ENCODE assay signal across 20 cellular contexts in the genomic region with DNA sequence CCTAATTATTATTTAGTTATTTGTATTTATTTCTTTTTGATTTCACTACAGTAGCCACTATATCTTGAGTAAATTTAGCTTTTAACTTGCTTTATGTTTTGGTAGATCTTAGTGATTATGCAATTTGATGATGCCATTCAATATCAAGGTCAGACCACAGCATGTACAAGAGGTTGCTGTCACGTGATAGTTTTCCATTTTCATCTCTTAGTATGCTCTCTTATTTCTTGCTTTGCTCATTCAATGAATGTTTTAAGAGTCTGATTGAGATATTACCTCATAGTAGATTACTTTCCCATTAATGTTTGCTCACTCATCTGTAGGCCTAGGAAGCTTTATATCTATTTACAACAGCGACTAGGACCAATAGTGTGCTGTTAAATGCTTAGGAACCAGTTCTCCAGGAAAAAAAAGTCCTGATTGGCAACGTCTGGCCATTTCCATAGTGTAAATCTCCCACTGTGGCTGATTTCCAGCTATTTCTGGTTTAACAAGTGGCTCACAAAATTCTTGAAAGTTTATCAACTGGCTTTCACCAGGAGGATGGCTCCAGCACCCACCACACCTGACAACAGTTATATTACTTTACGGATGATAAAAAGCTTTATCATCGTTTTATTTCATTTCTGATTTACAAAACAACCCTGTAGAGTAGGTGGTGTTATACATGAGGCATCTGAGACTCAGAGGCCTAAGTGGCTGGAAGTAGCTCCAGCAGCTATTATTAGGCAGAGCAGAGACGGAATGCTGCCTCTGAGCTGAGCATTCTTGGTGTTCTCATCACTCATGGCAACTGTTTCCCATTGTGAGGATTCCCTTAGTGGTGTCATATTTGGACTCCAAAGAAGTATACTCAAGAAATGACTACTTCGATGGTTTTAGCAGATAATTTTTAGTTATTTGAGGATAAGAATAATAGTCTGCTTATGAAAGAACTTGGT.
DNase-seq lines count a peak whose midpoint lies in the region; ATAC-seq, FAIRE-seq and TF ChIP-seq lines count a peak whose summit lies in the region.
"Had no signal": no experiment of that assay in that cellular context is flagged by ENCODE, and none has a peak within 500 bp of the region (broad histone marks: within the 10 kb centered on the region; RNA-seq: fewer than 3 reads in every experiment).

No MANE protein-coding gene starts in this region.

- no peak overlapping the region for H3K27ac Mint-ChIP-seq in activated naive CD4-positive, alpha-beta T cell treated with anti-CD3 and anti-CD28 coated beads, Interleukin-2, amount 50 U/mL, for 72 hours
- H3K27ac Mint-ChIP-seq: activated CD8-positive, alpha-beta T cell treated with anti-CD3 and anti-CD28 coated beads, Interleukin-2, amount 10 ng/mL, durations not matched to agents 7 days and 5 days; mesothelial cell of epicardium had no signal

- ATAC-seq in right cardiac atrium (peak; percentile 85 to 91), HG03097 (IDR thresholded peaks at IDR 0.05; ENCODE audit: low FRiP score, unreplicated experiment) (no peak)
- ATAC-seq in activated naive CD4-positive, alpha-beta T cell treated with anti-CD3 and anti-CD28 coated beads, Interleukin-2, amount 50 U/mL, for 72 hours: no peak
- ATAC-seq: activated CD8-positive, alpha-beta T cell treated with anti-CD3 and anti-CD28 coated beads, Interleukin-2, amount 10 ng/mL, durations not matched to agents 7 days and 5 days had no signal

- no peak for FAIRE-seq in small intestine (lab: Jason Lieb, UNC)
- FAIRE-seq: GM12891, TTC549, urothelium cell line had no signal

- H3K9me3 ChIP-seq in right cardiac atrium (ENCODE audit: control insufficient read depth, low read length): no peaks in the 10 kb centered on the region
- no peaks in the 10 kb centered on the region for H3K9me3 ChIP-seq in small intestine (ENCODE audit: control insufficient read depth, low read depth)

- intact Hi-C loops in right cardiac atrium (cut with DNase I): loop anchor here (10.0 kb wide), 7 partner anchors 63 to 763 kb away; no protein-coding TSS in a partner anchor

- H3K9me3 Mint-ChIP-seq in activated naive CD4-positive, alpha-beta T cell treated with anti-CD3 and anti-CD28 coated beads, Interleukin-2, amount 50 U/mL, for 72 hours: no peaks in the 10 kb centered on the region
- H3K9me3 Mint-ChIP-seq: central memory CD8-positive, alpha-beta T cell; mesothelial cell of epicardium had no signal

- H3K36me3 Mint-ChIP-seq in activated naive CD4-positive, alpha-beta T cell treated with anti-CD3 and anti-CD28 coated beads, Interleukin-2, amount 50 U/mL, for 72 hours: no peaks in the 10 kb centered on the region
- H3K36me3 Mint-ChIP-seq: mesothelial cell of epicardium had no signal

- H3K4me1 ChIP-seq in right cardiac atrium (ENCODE audit: control insufficient read depth, insufficient read depth, low read length) (peaks cover 2% of the 10 kb centered on the region), small intestine (ENCODE audit: control insufficient read depth in 2 of 2, insufficient read depth in 1 of 2, low read depth in 1 of 2, low read length in 1 of 2) (no peaks in the 10 kb centered on the region)

- TF ChIP-seq CTCF in choroid plexus epithelial cell (conservative IDR thresholded peaks at IDR 0.05; ENCODE audit: low read depth, low read length) (no peak), GM13977 (IDR thresholded peaks at IDR 0.05; ENCODE audit: extremely low read depth, insufficient read depth, missing control alignments) (no peak)

- DNase-seq in AG08395 (ENCODE audit: low spot score) (peak; percentile 55), MV-4-11 (lab: John Stamatoyannopoulos, UW) (peak; percentile 21), choroid plexus epithelial cell (ENCODE audit: low read depth) (peak; percentile 89), right cardiac atrium (no peak), GM13977 (ENCODE audit: low spot score) (no peak), small intestine (no peak)
- no peak for DNase-seq in activated naive CD4-positive, alpha-beta T cell treated with anti-CD3 and anti-CD28 coated beads, Interleukin-2, amount 50 U/mL, for 72 hours (ENCODE audit: low spot score in 2 of 2)
- DNase-seq: activated CD8-positive, alpha-beta T cell treated with anti-CD3 and anti-CD28 coated beads, Interleukin-2, amount 10 ng/mL, durations not matched to agents 7 days and 5 days; AML-193; DND-41; NCI-H774; SIG-M5; stimulated activated CD4-positive, alpha-beta T cell treated with anti-CD3 and anti-CD28 coated beads, Interleukin-2, amount 100 ng/mL, for 24 hours had no signal

- H3K27ac ChIP-seq in right cardiac atrium (ENCODE audit: low read length) (peak overlapping the region; percentile 79), small intestine (ENCODE audit: low read depth in 1 of 2, low read length in 1 of 2) (no peak overlapping the region)
- H3K27ac ChIP-seq: epithelial cell of prostate had no signal

- H3K36me3 ChIP-seq in small intestine (ENCODE audit: control insufficient read depth in 2 of 2, insufficient read depth in 2 of 2, low read length in 2 of 2): no peaks in the 10 kb centered on the region

- H3K27me3 ChIP-seq in right cardiac atrium (ENCODE audit: control insufficient read depth, insufficient read depth): no peaks in the 10 kb centered on the region
- no peaks in the 10 kb centered on the region for H3K27me3 ChIP-seq in small intestine (ENCODE audit: control insufficient read depth in 2 of 2, insufficient read depth in 2 of 2, low read length in 2 of 2)

- in situ Hi-C loops in GM13977 (cut with MboI; ENCODE audit: low pct_unique_long_range_greater_than_20kb, low sequenced_read_pairs, unreplicated experiment): no loop called here

- no peak overlapping the region for H3K4me3 ChIP-seq in choroid plexus epithelial cell (ENCODE audit: low read depth, low read length)
- H3K4me3 ChIP-seq in right cardiac atrium (ENCODE audit: low read length): no peak overlapping the region
- H3K4me3 ChIP-seq in small intestine (ENCODE audit: low read depth in 1 of 2, low read length in 2 of 2): no peak overlapping the region

- 46% methylated on average over 7 of the region's 7 CpGs for WGBS in right cardiac atrium
- 67 to 80% (median 75%) methylated on average over 7 of the region's 7 CpGs for WGBS in small intestine, 3 donors

Comparison
In these comparisons a context has a peak if more than half of its experiments do, and no peak if none do; other contexts are left out.
1. DNase-seq: peak in AG08395 (single experiment), MV-4-11 (single experiment) and choroid plexus epithelial cell (single experiment); none in right cardiac atrium (0 of 3), activated naive CD4-positive, alpha-beta T cell treated with anti-CD3 and anti-CD28 coated beads, Interleukin-2, amount 50 U/mL, for 72 hours (0 of 2), GM13977 (single experiment) and small intestine (single experiment).
2. ATAC-seq: peak in right cardiac atrium (2 of 2); none in activated naive CD4-positive, alpha-beta T cell treated with anti-CD3 and anti-CD28 coated beads, Interleukin-2, amount 50 U/mL, for 72 hours (0 of 2) and HG03097 (single experiment).